ENCODE assay signal across 9 cellular contexts in genomic region chr15:70196314-70197291, GRCh38.
DNase-seq lines count a peak whose midpoint lies in the region; ATAC-seq, FAIRE-seq and TF ChIP-seq lines count a peak whose summit lies in the region.
"Had no signal": no experiment of that assay in that cellular context is flagged by ENCODE, and none has a peak within 500 bp of the region (broad histone marks: within the 10 kb centered on the region; RNA-seq: fewer than 3 reads in every experiment).

No MANE protein-coding gene starts in this region.

- TF ChIP-seq CTCF in GM12864 (IDR thresholded peaks at IDR 0.05; ENCODE audit: low read depth, low read length, missing control alignments) (no peak), endodermal cell (conservative IDR thresholded peaks at IDR 0.05) (no peak), pancreas (IDR thresholded peaks at IDR 0.05) (no peak)

- WGBS in endodermal cell (ENCODE audit: insufficient coverage in 1 of 2, insufficient read length in 1 of 2), 2 experiments, result 37 to 42% methylated on average over 16 to 21 of the region's 21 CpGs
- 66 to 68% methylated on average over 21 of the region's 21 CpGs for WGBS in pancreas, 2 donors

- peak; percentile 29; the same call in 1 of the 2 replicates for TF ChIP-seq POLR2A in H54 (IDR thresholded peaks at IDR 0.05; ENCODE audit: low read depth, low read length)

- peak overlapping the region; percentile 10 for H3K4me3 Mint-ChIP-seq in endodermal cell

- peaks cover 53% of the 10 kb centered on the region for H3K27me3 Mint-ChIP-seq in endodermal cell (ENCODE audit: insufficient read depth)

- peaks cover 50% of the 10 kb centered on the region for H3K27me3 ChIP-seq in endodermal cell (ENCODE audit: control insufficient read depth, insufficient read depth, low read length, poor library complexity, severe bottlenecking)
- no peaks in the 10 kb centered on the region for H3K27me3 ChIP-seq in pancreas

- peaks cover 22% of the 10 kb centered on the region for H3K4me1 Mint-ChIP-seq in endodermal cell

- H3K36me3 Mint-ChIP-seq in endodermal cell (ENCODE audit: low read depth), result peaks cover 3% of the 10 kb centered on the region

- no peak for FAIRE-seq in H54 (lab: Jason Lieb, UNC)
- no peak for FAIRE-seq in pancreas (lab: Jason Lieb, UNC)
- FAIRE-seq: colon had no signal

- H3K27ac Mint-ChIP-seq in endodermal cell, result peak overlapping the region; percentile 61

- H3K9ac ChIP-seq in endodermal cell (ENCODE audit: extremely low read depth, low read length, poor library complexity, severe bottlenecking), result no peak overlapping the region

- H3K4me1 ChIP-seq in endodermal cell (ENCODE audit: control insufficient read depth, insufficient read depth, low read length) (peaks cover 11% of the 10 kb centered on the region), pancreas (peaks cover 13 to 16% (median 15%) of the 10 kb centered on the region in 3 donors)

- peak; percentile 14 to 55 (median 53) for ATAC-seq in pancreas

- H3K9me3 Mint-ChIP-seq in endodermal cell, result peaks cover 6% of the 10 kb centered on the region

- H3K9me3 ChIP-seq in endodermal cell (ENCODE audit: control insufficient read depth, low read length) (peaks cover 5% of the 10 kb centered on the region), pancreas (no peaks in the 10 kb centered on the region)

- H3K27ac ChIP-seq in endodermal cell (ENCODE audit: low read depth, low read length) (no peak overlapping the region), pancreas (peak overlapping the region; percentile 57 to 68 (median 64)), caudate nucleus (ENCODE audit: low read depth, low read length) (no peak overlapping the region)

- H3K4me3 ChIP-seq in GM12864 (ENCODE audit: low read depth, low read length), result no peak overlapping the region
- H3K4me3 ChIP-seq in endodermal cell (ENCODE audit: low read length), result no peak overlapping the region
- H3K4me3 ChIP-seq in pancreas, result no peak overlapping the region

- no peaks in the 10 kb centered on the region for H3K36me3 ChIP-seq in endodermal cell (ENCODE audit: control insufficient read depth, insufficient read depth, low read length)
- no peaks in the 10 kb centered on the region for H3K36me3 ChIP-seq in pancreas

- intact Hi-C loops in pancreas (cut with DNase I), result no loop called here
- intact Hi-C loops in head of caudate nucleus (cut with DNase I), result no loop called here

- DNase-seq in GM12864 (ENCODE audit: low read depth) (peak; percentile 71), H54 (ENCODE audit: insufficient read length, low spot score) (peak; percentile 59), NAMALWA (ENCODE audit: low spot score) (peak; percentile 84), T-helper 2 cell (peak in 3 of 5 experiments; percentile 47 to 93 (median 57)), endodermal cell (peak; percentile 95), pancreas (peak in 5 of 6 donors; percentile 39 to 80 (median 57)), caudate nucleus (lab: John Stamatoyannopoulos, UW) (no peak), head of caudate nucleus (no peak)

Comparison
In these comparisons a context has a peak if more than half of its experiments do, and no peak if none do; other contexts are left out.
1. DNase-seq: peak in GM12864 (single experiment), H54 (single experiment), NAMALWA (single experiment), T-helper 2 cell (3 of 5), endodermal cell (single experiment) and pancreas (5 of 6); none in caudate nucleus (0 of 61) and head of caudate nucleus (0 of 42).
2. H3K27ac ChIP-seq: peak in pancreas (4 of 4); none in endodermal cell (single experiment) and caudate nucleus (single experiment).